1 cellular context compared by ENCODE assay signal in the genomic region with DNA sequence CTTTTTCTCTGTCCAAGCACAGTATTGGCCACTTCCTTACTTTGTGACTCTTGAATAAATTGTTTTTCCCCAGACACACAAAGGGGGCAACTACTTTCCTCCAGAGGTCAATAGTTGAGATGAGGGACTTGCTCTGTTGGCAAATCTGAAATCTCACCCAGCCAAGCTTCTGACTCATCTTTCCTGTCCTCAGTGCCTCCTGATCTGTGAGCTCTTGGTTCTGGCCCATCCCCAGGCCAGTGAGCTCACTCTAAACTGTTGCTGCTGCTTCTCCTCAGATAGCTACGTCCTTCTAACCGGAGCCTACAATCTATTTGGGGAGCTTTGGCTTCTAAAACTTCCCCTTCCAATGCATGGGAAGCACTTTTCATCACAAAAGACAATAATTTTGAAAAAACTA.
TF ChIP-seq lines count a peak whose summit lies in the region.

No MANE protein-coding gene starts in this region.

TF ChIP-seq in HepG2, 621 proteins besides CTCF, POLR2A, EP300 and RAD21 (continued from another document):
- TF ChIP-seq HMGXB3 (CRISPR knock-in tag; IDR thresholded peaks at IDR 0.05; ENCODE audit: borderline replicate concordance): no peak
- TF ChIP-seq MIER3 (CRISPR knock-in tag; IDR thresholded peaks at IDR 0.05; ENCODE audit: borderline replicate concordance): no peak
- no peak for TF ChIP-seq GTF3A (CRISPR knock-in tag; conservative IDR thresholded peaks at IDR 0.05)
- TF ChIP-seq, protein P1, sequence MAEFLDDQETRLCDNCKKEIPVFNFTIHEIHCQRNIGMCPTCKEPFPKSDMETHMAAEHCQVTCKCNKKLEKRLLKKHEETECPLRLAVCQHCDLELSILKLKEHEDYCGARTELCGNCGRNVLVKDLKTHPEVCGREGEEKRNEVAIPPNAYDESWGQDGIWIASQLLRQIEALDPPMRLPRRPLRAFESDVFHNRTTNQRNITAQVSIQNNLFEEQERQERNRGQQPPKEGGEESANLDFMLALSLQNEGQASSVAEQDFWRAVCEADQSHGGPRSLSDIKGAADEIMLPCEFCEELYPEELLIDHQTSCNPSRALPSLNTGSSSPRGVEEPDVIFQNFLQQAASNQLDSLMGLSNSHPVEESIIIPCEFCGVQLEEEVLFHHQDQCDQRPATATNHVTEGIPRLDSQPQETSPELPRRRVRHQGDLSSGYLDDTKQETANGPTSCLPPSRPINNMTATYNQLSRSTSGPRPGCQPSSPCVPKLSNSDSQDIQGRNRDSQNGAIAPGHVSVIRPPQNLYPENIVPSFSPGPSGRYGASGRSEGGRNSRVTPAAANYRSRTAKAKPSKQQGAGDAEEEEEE (CRISPR knock-in tag; IDR thresholded peaks at IDR 0.05; ENCODE audit: borderline replicate concordance): no peak
- TF ChIP-seq ATF7-NPFF (CRISPR knock-in tag; IDR thresholded peaks at IDR 0.05; ENCODE audit: low read depth): no peak
- TF ChIP-seq ZNF441 (CRISPR knock-in tag; IDR thresholded peaks at IDR 0.05; ENCODE audit: borderline replicate concordance): no peak
- TF ChIP-seq E2F5 (CRISPR knock-in tag; conservative IDR thresholded peaks at IDR 0.05): no peak
- TF ChIP-seq DDIT3 (CRISPR knock-in tag; IDR thresholded peaks at IDR 0.05): no peak
- no peak for TF ChIP-seq ZNF274 (CRISPR knock-in tag; IDR thresholded peaks at IDR 0.05)
